In the genomic region with DNA sequence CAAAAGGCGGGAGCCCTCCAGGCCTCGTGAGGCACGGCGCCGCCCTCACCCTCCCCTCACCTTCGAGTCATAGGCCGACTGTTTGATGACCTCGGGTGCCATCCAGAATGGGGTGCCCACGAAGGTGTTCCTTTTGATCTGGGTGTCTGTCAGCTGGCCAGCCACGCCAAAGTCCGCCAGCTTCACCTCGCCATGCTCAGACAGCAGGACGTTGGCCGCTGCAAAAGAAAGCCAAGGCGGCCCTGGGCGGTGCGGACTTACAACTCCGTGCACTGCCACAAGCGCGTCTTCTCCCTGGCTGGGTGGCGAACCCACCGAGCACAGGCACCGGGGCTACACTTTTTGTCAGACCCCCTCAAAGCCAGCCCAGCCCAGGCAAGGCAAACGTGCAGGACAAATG, we compare ENCODE assay signal across 1 cellular context.
TF ChIP-seq lines count a peak whose summit lies in the region.

No MANE protein-coding gene starts in this region.

TF ChIP-seq in GM23338, 12 proteins besides CTCF, POLR2A, EP300 and RAD21 (continued from another document):
- TF ChIP-seq, protein P1, sequence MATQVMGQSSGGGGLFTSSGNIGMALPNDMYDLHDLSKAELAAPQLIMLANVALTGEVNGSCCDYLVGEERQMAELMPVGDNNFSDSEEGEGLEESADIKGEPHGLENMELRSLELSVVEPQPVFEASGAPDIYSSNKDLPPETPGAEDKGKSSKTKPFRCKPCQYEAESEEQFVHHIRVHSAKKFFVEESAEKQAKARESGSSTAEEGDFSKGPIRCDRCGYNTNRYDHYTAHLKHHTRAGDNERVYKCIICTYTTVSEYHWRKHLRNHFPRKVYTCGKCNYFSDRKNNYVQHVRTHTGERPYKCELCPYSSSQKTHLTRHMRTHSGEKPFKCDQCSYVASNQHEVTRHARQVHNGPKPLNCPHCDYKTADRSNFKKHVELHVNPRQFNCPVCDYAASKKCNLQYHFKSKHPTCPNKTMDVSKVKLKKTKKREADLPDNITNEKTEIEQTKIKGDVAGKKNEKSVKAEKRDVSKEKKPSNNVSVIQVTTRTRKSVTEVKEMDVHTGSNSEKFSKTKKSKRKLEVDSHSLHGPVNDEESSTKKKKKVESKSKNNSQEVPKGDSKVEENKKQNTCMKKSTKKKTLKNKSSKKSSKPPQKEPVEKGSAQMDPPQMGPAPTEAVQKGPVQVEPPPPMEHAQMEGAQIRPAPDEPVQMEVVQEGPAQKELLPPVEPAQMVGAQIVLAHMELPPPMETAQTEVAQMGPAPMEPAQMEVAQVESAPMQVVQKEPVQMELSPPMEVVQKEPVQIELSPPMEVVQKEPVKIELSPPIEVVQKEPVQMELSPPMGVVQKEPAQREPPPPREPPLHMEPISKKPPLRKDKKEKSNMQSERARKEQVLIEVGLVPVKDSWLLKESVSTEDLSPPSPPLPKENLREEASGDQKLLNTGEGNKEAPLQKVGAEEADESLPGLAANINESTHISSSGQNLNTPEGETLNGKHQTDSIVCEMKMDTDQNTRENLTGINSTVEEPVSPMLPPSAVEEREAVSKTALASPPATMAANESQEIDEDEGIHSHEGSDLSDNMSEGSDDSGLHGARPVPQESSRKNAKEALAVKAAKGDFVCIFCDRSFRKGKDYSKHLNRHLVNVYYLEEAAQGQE (IDR thresholded peaks at IDR 0.05; ENCODE audit: unreplicated experiment): no peak
- TF ChIP-seq, protein P2, sequence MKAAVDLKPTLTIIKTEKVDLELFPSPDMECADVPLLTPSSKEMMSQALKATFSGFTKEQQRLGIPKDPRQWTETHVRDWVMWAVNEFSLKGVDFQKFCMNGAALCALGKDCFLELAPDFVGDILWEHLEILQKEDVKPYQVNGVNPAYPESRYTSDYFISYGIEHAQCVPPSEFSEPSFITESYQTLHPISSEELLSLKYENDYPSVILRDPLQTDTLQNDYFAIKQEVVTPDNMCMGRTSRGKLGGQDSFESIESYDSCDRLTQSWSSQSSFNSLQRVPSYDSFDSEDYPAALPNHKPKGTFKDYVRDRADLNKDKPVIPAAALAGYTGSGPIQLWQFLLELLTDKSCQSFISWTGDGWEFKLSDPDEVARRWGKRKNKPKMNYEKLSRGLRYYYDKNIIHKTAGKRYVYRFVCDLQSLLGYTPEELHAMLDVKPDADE (IDR thresholded peaks at IDR 0.05): no peak
- no peak for TF ChIP-seq STAT1 (IDR thresholded peaks at IDR 0.05; ENCODE audit: unreplicated experiment)
- TF ChIP-seq POLR2AphosphoS5 (IDR thresholded peaks at IDR 0.05; ENCODE audit: low read depth): no peak
- TF ChIP-seq, protein P3, sequence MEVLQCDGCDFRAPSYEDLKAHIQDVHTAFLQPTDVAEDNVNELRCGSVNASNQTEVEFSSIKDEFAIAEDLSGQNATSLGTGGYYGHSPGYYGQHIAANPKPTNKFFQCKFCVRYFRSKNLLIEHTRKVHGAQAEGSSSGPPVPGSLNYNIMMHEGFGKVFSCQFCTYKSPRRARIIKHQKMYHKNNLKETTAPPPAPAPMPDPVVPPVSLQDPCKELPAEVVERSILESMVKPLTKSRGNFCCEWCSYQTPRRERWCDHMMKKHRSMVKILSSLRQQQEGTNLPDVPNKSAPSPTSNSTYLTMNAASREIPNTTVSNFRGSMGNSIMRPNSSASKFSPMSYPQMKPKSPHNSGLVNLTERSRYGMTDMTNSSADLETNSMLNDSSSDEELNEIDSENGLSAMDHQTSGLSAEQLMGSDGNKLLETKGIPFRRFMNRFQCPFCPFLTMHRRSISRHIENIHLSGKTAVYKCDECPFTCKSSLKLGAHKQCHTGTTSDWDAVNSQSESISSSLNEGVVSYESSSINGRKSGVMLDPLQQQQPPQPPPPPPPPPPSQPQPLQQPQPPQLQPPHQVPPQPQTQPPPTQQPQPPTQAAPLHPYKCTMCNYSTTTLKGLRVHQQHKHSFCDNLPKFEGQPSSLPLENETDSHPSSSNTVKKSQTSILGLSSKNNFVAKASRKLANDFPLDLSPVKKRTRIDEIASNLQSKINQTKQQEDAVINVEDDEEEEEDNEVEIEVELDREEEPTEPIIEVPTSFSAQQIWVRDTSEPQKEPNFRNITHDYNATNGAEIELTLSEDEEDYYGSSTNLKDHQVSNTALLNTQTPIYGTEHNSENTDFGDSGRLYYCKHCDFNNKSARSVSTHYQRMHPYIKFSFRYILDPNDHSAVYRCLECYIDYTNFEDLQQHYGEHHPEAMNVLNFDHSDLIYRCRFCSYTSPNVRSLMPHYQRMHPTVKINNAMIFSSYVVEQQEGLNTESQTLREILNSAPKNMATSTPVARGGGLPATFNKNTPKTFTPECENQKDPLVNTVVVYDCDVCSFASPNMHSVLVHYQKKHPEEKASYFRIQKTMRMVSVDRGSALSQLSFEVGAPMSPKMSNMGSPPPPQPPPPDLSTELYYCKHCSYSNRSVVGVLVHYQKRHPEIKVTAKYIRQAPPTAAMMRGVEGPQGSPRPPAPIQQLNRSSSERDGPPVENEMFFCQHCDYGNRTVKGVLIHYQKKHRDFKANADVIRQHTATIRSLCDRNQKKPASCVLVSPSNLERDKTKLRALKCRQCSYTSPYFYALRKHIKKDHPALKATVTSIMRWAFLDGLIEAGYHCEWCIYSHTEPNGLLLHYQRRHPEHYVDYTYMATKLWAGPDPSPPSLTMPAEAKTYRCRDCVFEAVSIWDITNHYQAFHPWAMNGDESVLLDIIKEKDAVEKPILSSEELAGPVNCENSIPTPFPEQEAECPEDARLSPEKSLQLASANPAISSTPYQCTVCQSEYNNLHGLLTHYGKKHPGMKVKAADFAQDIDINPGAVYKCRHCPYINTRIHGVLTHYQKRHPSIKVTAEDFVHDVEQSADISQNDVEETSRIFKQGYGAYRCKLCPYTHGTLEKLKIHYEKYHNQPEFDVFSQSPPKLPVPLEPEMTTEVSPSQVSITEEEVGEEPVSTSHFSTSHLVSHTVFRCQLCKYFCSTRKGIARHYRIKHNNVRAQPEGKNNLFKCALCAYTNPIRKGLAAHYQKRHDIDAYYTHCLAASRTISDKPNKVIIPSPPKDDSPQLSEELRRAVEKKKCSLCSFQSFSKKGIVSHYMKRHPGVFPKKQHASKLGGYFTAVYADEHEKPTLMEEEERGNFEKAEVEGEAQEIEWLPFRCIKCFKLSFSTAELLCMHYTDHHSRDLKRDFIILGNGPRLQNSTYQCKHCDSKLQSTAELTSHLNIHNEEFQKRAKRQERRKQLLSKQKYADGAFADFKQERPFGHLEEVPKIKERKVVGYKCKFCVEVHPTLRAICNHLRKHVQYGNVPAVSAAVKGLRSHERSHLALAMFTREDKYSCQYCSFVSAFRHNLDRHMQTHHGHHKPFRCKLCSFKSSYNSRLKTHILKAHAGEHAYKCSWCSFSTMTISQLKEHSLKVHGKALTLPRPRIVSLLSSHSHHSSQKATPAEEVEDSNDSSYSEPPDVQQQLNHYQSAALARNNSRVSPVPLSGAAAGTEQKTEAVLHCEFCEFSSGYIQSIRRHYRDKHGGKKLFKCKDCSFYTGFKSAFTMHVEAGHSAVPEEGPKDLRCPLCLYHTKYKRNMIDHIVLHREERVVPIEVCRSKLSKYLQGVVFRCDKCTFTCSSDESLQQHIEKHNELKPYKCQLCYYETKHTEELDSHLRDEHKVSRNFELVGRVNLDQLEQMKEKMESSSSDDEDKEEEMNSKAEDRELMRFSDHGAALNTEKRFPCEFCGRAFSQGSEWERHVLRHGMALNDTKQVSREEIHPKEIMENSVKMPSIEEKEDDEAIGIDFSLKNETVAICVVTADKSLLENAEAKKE (CRISPR knock-in tag; IDR thresholded peaks at IDR 0.05): no peak
- TF ChIP-seq CREB1 (CRISPR knock-in tag; IDR thresholded peaks at IDR 0.05; ENCODE audit: low read depth): no peak
- no peak for TF ChIP-seq ZNF331 (CRISPR knock-in tag; IDR thresholded peaks at IDR 0.05; ENCODE audit: low read depth)
TF ChIP-seq in GM23338: peak in this region for 0.
